8 cellular contexts compared by ENCODE assay signal in the genomic region with DNA sequence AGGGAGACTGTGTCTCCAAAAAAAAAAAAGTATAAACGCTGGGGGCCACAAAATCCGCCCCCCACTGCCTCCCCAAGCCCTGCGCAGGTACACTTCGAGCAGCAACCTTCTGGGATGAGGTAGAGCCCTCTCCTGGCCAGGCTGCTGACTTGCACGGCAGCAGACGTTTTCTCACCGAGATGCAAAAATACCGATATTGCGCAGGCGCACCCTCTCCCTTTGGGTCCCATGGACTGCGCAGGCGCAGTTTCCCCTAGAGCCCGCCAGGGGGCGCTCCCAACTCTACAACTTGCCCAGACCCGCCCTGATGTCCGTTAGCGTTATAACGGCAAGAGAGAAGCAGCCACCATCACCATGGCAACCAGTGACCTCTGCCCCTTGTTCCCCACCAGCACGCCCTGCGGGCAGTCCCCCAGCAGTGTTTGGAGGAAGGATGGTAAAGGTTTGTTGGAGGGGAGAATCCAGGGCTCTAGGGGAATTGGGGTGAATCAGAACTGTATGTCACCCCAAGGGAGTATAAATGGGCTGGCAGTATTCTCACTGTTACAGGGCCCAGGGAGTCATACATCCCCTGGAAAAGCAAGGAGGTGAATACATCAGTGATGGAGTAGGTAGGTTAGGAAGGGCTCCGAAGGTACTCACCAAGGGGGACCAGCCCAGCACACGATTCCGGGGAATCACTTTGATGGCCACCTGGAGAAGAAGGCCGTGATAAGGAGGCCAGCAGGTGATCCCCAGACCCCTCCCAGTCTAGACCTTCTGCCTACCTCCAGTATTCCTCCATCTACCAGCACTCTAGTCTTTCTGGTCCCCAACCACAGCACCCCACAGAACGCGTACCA. TPM values are rescaled to one million over a fixed set of nuclear protein-coding genes. Genes with fewer than 3 reads are reported as not detected.
A peak's percentile ranks its signal among the peaks of the same experiment; 100 is the strongest.
DNase-seq lines count a peak whose midpoint lies in the region; ATAC-seq and TF ChIP-seq lines count a peak whose summit lies in the region.

No MANE protein-coding gene starts in this region.

- H3K27me3 ChIP-seq in MM.1S (replicated peaks; ENCODE audit: insufficient read depth, low read length) (no peaks in the 10 kb centered on the region), neural progenitor cell (no peaks in the 10 kb centered on the region), stomach smooth muscle (ENCODE audit: control insufficient read depth in 1 of 2, insufficient read depth in 2 of 2, low read length in 2 of 2) (peaks cover 0 to 9% of the 10 kb centered on the region in 2 donors)

- H3K4me3 ChIP-seq in MM.1S (ENCODE audit: low read length) (peak overlapping the region; percentile 97), foreskin fibroblast (ENCODE audit: low read depth in 1 of 2, low read length in 2 of 2) (peak overlapping the region; percentile 58 to 63), neural progenitor cell (peak overlapping the region; percentile 77), stomach smooth muscle (ENCODE audit: low read length in 2 of 2) (peak overlapping the region in 1 of 2 donors; percentile 72)

- H3K27me3 Mint-ChIP-seq in neural progenitor cell (ENCODE audit: insufficient read depth, low read depth): peaks cover 4% of the 10 kb centered on the region

- ATAC-seq in GM21723 (IDR thresholded peaks at IDR 0.05; ENCODE audit: unreplicated experiment): peak; percentile 38

- H3K4me1 ChIP-seq in MM.1S (ENCODE audit: low read length) (peaks cover 20% of the 10 kb centered on the region), neural progenitor cell (peaks cover 5% of the 10 kb centered on the region), stomach smooth muscle (ENCODE audit: control insufficient read depth, insufficient read depth, low read length) (peaks cover 9% of the 10 kb centered on the region)

- peaks cover 29% of the 10 kb centered on the region for H3K4me1 Mint-ChIP-seq in neural progenitor cell

- peak overlapping the region; percentile 83 for H3K4me2 ChIP-seq in MM.1S (ENCODE audit: low read depth, low read length)
- H3K4me2 ChIP-seq in neural progenitor cell: peak overlapping the region; percentile 86

- peak; percentile 85 for TF ChIP-seq CTCF in MM.1S (IDR thresholded peaks at IDR 0.05; ENCODE audit: low read length)
- peak; percentile 83 for TF ChIP-seq CTCF in foreskin fibroblast (IDR thresholded peaks at IDR 0.05; ENCODE audit: low read depth, low read length)
- peak; percentile 91 for TF ChIP-seq CTCF in neural progenitor cell (IDR thresholded peaks at IDR 0.05)

- DNase-seq in D341Med (ENCODE audit: low spot score) (peak; percentile 84), MM.1S (peak; percentile 86), SIG-M5 treated with dmso at 0.1 percent for 504 hours (lab: John Stamatoyannopoulos, UW; ENCODE audit: unreplicated experiment) (peak; percentile 92), foreskin fibroblast (peak; percentile 77 to 91), neural progenitor cell (ENCODE audit: low spot score) (peak; percentile 95)
- peak; percentile 78 for DNase-seq in activated gamma-delta T cell treated with anti-CD3 and anti-CD28 coated beads, Interleukin-2, amount 50 U/mL, for 16 hours (ENCODE audit: low read depth)

- peaks cover 3% of the 10 kb centered on the region for H3K36me3 Mint-ChIP-seq in neural progenitor cell

- peaks cover 34% of the 10 kb centered on the region; the same call in 1 of the 2 replicates for H4K20me1 ChIP-seq in MM.1S (ENCODE audit: insufficient read depth, low read length)
- peaks cover 19% of the 10 kb centered on the region for H4K20me1 ChIP-seq in neural progenitor cell (ENCODE audit: low read depth)

- no peaks in the 10 kb centered on the region for H3K9me2 ChIP-seq in MM.1S (replicated peaks; ENCODE audit: insufficient read depth, low read length)

- H3K9ac ChIP-seq in MM.1S (ENCODE audit: low read length) (peak overlapping the region; percentile 99), neural progenitor cell (no peak overlapping the region), stomach smooth muscle (ENCODE audit: low read length in 2 of 2) (no peak overlapping the region)

- H3F3A ChIP-seq in MM.1S (ENCODE audit: insufficient read depth, low read length) (peaks cover 78% of the 10 kb centered on the region), neural progenitor cell (ENCODE audit: low read depth) (peaks cover 21% of the 10 kb centered on the region)

- H2AFZ ChIP-seq in MM.1S (ENCODE audit: low read length) (no peak overlapping the region), neural progenitor cell (replicated peaks) (no peak overlapping the region)

- H3K79me2 ChIP-seq in MM.1S (ENCODE audit: low read length): peaks cover 84% of the 10 kb centered on the region
- H3K79me2 ChIP-seq in neural progenitor cell (ENCODE audit: low read depth): peaks cover 32% of the 10 kb centered on the region

- peaks cover 5% of the 10 kb centered on the region for H3K9me3 Mint-ChIP-seq in neural progenitor cell

- H3K4me3 Mint-ChIP-seq in neural progenitor cell: peak overlapping the region; percentile 91

- peak overlapping the region; percentile 69 for H3K27ac Mint-ChIP-seq in neural progenitor cell

- H3K9me3 ChIP-seq in MM.1S (replicated peaks; ENCODE audit: insufficient read depth, low read length) (no peaks in the 10 kb centered on the region), neural progenitor cell (ENCODE audit: low read depth) (no peaks in the 10 kb centered on the region), stomach smooth muscle (ENCODE audit: control insufficient read depth in 2 of 2, low read length in 2 of 2) (no peaks in the 10 kb centered on the region)

- H3K36me3 ChIP-seq in MM.1S (replicated peaks; ENCODE audit: insufficient read depth, low read length) (peaks cover 25% of the 10 kb centered on the region), neural progenitor cell (no peaks in the 10 kb centered on the region), stomach smooth muscle (ENCODE audit: control insufficient read depth in 2 of 2, insufficient read depth in 2 of 2, low read length in 2 of 2) (peaks cover 0 to 9% of the 10 kb centered on the region in 2 donors)

- H3K27ac ChIP-seq in MM.1S (ENCODE audit: low read length) (peak overlapping the region; percentile 98), neural progenitor cell (no peak overlapping the region), stomach smooth muscle (ENCODE audit: low read length) (peak overlapping the region; percentile 53)

RNA-seq across cellular contexts. Expression of a gene that starts 1.5 kb away (rescaled TPM):
- total RNA-seq in neural progenitor cell (ENCODE audit: low replicate concordance): 14.7 and 16.6 TPM in 2 replicates

RNA-seq across cellular contexts. Expression of a gene that starts 5.9 kb away (rescaled TPM):
- 8.6 and 11.7 TPM in 2 replicates for total RNA-seq in neural progenitor cell (ENCODE audit: low replicate concordance)

RNA-seq across cellular contexts. Expression of a gene that starts 19.6 kb away (rescaled TPM):
- total RNA-seq in neural progenitor cell (ENCODE audit: low replicate concordance): 26.9 and 49.7 TPM in 2 replicates

RNA-seq across cellular contexts. Expression of a gene that starts 19.8 kb away (rescaled TPM):
- 48.7 and 105 TPM in 2 replicates for total RNA-seq in neural progenitor cell (ENCODE audit: low replicate concordance)

RNA-seq across cellular contexts. Expression of a gene that starts 40.0 kb away (rescaled TPM):
- total RNA-seq in neural progenitor cell (ENCODE audit: low replicate concordance): 38.6 and 46.3 TPM in 2 replicates
